Comparison of ENCODE assay signal across 32 cellular contexts in the genomic region with DNA sequence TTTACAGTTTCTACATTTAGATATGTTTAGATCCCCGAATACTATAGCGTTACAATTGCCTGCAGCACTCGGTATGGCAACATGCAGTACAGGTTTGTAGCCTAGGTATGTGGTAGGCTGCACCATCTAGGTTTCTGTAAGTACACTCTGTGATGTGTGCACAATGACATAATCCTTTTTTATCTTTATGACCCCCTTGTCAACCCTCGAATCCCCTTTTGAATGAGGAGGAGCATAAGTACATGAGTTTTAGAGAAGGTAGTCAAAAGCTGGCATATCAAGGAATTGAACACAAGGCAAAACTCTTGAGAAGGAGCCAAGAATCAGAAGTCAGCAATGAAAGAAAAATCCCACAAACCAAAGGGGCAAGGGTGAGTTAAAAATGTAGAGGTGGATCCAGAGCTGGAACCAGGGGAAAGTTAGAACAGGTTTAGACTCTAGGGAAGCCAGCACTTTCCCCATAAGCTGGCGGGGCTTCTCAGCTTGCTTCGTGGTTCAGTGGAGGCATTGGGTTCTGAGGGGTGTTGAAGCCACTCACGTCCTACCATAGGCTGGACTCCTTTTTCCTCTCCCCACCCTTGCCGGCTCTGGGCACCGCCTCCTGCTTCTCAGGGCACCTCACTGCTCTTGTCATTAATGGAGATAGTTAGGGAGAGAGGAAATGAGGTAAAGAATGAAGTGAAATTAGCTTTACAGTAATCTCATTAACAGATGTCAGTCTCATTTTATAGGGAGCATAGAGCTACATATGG. TPM values are rescaled to one million over a fixed set of nuclear protein-coding genes. Genes with fewer than 3 reads are reported as not detected.
"Had no signal": no experiment of that assay in that cellular context is flagged by ENCODE, and none has a peak within 500 bp of the region (broad histone marks: within the 10 kb centered on the region; RNA-seq: fewer than 3 reads in every experiment).

No MANE protein-coding gene starts in this region.

- H3K27me3 Mint-ChIP-seq: activated naive CD4-positive, alpha-beta T cell treated with anti-CD3 and anti-CD28 coated beads, Interleukin-2, amount 50 U/mL, for 24 hours had no signal

- H3K36me3 Mint-ChIP-seq: activated naive CD4-positive, alpha-beta T cell treated with anti-CD3 and anti-CD28 coated beads, Interleukin-2, amount 50 U/mL, for 24 hours; mesothelial cell of epicardium; naive thymus-derived CD8-positive, alpha-beta T cell; neural progenitor cell; stimulated activated naive B cell treated with anti-CD40 and anti-IgM and Interleukin-4, amounts not matched to agents 10 μg/mL and 1 μg/mL and 100 μg/mL, for 72 hours had no signal

- H3K9me3 Mint-ChIP-seq: activated CD4-positive, alpha-beta memory T cell treated with anti-CD3 and anti-CD28 coated beads, Interleukin-2, amount 10 ng/mL, durations not matched to agents 7 days and 5 days; activated CD4-positive, alpha-beta T cell treated with anti-CD3 and anti-CD28 coated beads, Interleukin-2, amount 10 ng/mL, durations not matched to agents 7 days and 5 days; activated naive CD4-positive, alpha-beta T cell treated with anti-CD3 and anti-CD28 coated beads, Interleukin-2, amount 50 U/mL, for 24 hours; activated naive CD8-positive, alpha-beta T cell treated with anti-CD3 and anti-CD28 coated beads, Interleukin-2, amount 50 U/mL, for 24 hours; activated T-helper 2 cell treated with anti-CD3 and anti-CD28 coated beads, Interferon-gamma antibody, Interleukin-2, Interleukin-4, amounts not matched to agents 10 μg/mL and 5 μg/mL and 100 μg/mL, durations not matched to agents 14 hours and 24 hours and 36 hours; mesothelial cell of epicardium; naive thymus-derived CD8-positive, alpha-beta T cell had no signal

- H3K9me3 ChIP-seq: breast epithelium, right atrium auricular region, stomach, thyroid gland, upper lobe of left lung had no signal

- H3K36me3 ChIP-seq: breast epithelium, neural progenitor cell, right atrium auricular region, stomach, thyroid gland, upper lobe of left lung had no signal

- H3K9ac ChIP-seq: neural progenitor cell had no signal

- H2AFZ ChIP-seq: neural progenitor cell had no signal

- H3K4me3 Mint-ChIP-seq: activated CD4-positive, alpha-beta memory T cell treated with anti-CD3 and anti-CD28 coated beads, Interleukin-2, amount 10 ng/mL, durations not matched to agents 7 days and 5 days; activated CD4-positive, alpha-beta T cell treated with anti-CD3 and anti-CD28 coated beads, Interleukin-2, amount 10 ng/mL, durations not matched to agents 7 days and 5 days; activated CD8-positive, alpha-beta memory T cell treated with anti-CD3 and anti-CD28 coated beads, Interleukin-2, amount 10 ng/mL, durations not matched to agents 7 days and 5 days; activated naive CD4-positive, alpha-beta T cell treated with anti-CD3 and anti-CD28 coated beads, Interleukin-2, amount 50 U/mL, for 24 hours; activated naive CD8-positive, alpha-beta T cell treated with anti-CD3 and anti-CD28 coated beads, Interleukin-2, amount 50 U/mL, for 24 hours; dendritic cell treated with granulocyte-macrophage colony-stimulating factor and Interleukin-4, amounts not matched to agents 40 ng/mL and 50 ng/mL, for 4 days; mesothelial cell of epicardium; naive thymus-derived CD8-positive, alpha-beta T cell; neural progenitor cell; stimulated activated naive B cell treated with anti-CD40 and anti-IgM and Interleukin-4, amounts not matched to agents 10 μg/mL and 1 μg/mL and 100 μg/mL, for 72 hours; T-helper 17 cell had no signal

- FAIRE-seq: endometrium, kidney had no signal

- H3K27ac ChIP-seq: breast epithelium, epithelial cell of prostate, neural progenitor cell, right atrium auricular region, stomach, thyroid gland, upper lobe of left lung had no signal

- H3K4me1 ChIP-seq: breast epithelium, right atrium auricular region, stomach, thyroid gland, upper lobe of left lung had no signal

- H3K4me2 ChIP-seq: neural progenitor cell had no signal

- H3K4me1 Mint-ChIP-seq: activated CD4-positive, alpha-beta memory T cell treated with anti-CD3 and anti-CD28 coated beads, Interleukin-2, amount 10 ng/mL, durations not matched to agents 7 days and 5 days; activated CD4-positive, alpha-beta T cell treated with anti-CD3 and anti-CD28 coated beads, Interleukin-2, amount 10 ng/mL, durations not matched to agents 7 days and 5 days; activated CD8-positive, alpha-beta memory T cell treated with anti-CD3 and anti-CD28 coated beads, Interleukin-2, amount 10 ng/mL, durations not matched to agents 7 days and 5 days; activated naive CD4-positive, alpha-beta T cell treated with anti-CD3 and anti-CD28 coated beads, Interleukin-2, amount 50 U/mL, for 24 hours; activated naive CD8-positive, alpha-beta T cell treated with anti-CD3 and anti-CD28 coated beads, Interleukin-2, amount 50 U/mL, for 24 hours; stimulated activated naive B cell treated with anti-CD40 and anti-IgM and Interleukin-4, amounts not matched to agents 10 μg/mL and 1 μg/mL and 100 μg/mL, for 72 hours had no signal

- H3K27ac Mint-ChIP-seq: activated CD4-positive, alpha-beta memory T cell treated with anti-CD3 and anti-CD28 coated beads, Interleukin-2, amount 10 ng/mL, durations not matched to agents 7 days and 5 days; activated CD4-positive, alpha-beta T cell treated with anti-CD3 and anti-CD28 coated beads, Interleukin-2, amount 10 ng/mL, durations not matched to agents 7 days and 5 days; activated CD8-positive, alpha-beta memory T cell treated with anti-CD3 and anti-CD28 coated beads, Interleukin-2, amount 10 ng/mL, durations not matched to agents 7 days and 5 days; activated naive CD4-positive, alpha-beta T cell treated with anti-CD3 and anti-CD28 coated beads, Interleukin-2, amount 50 U/mL, for 24 hours; activated naive CD8-positive, alpha-beta T cell treated with anti-CD3 and anti-CD28 coated beads, Interleukin-2, amount 50 U/mL, for 24 hours; activated T-helper 2 cell treated with anti-CD3 and anti-CD28 coated beads, Interferon-gamma antibody, Interleukin-2, Interleukin-4, amounts not matched to agents 10 μg/mL and 5 μg/mL and 100 μg/mL, durations not matched to agents 14 hours and 24 hours and 36 hours; dendritic cell treated with granulocyte-macrophage colony-stimulating factor and Interleukin-4, amounts not matched to agents 40 ng/mL and 50 ng/mL, for 4 days; mesothelial cell of epicardium; naive thymus-derived CD8-positive, alpha-beta T cell; neural progenitor cell; stimulated activated naive B cell treated with anti-CD40 and anti-IgM and Interleukin-4, amounts not matched to agents 10 μg/mL and 1 μg/mL and 100 μg/mL, for 72 hours; T-helper 17 cell had no signal

- H3K4me3 ChIP-seq: breast epithelium, neural progenitor cell, right atrium auricular region, smooth muscle cell, stomach, thyroid gland, upper lobe of left lung had no signal

- ATAC-seq: activated CD8-positive, alpha-beta memory T cell treated with anti-CD3 and anti-CD28 coated beads, Interleukin-2, amount 10 ng/mL, durations not matched to agents 7 days and 5 days; activated naive CD8-positive, alpha-beta T cell treated with anti-CD3 and anti-CD28 coated beads, Interleukin-2, amount 50 U/mL, for 24 hours; left colon; naive thymus-derived CD8-positive, alpha-beta T cell; stimulated activated naive B cell treated with anti-CD40 and anti-IgM and Interleukin-4, amounts not matched to agents 10 μg/mL and 1 μg/mL and 100 μg/mL, for 72 hours; T-helper 17 cell had no signal

- DNase-seq: activated CD4-positive, alpha-beta memory T cell treated with anti-CD3 and anti-CD28 coated beads, Interleukin-2, amount 10 ng/mL, durations not matched to agents 7 days and 5 days; activated CD4-positive, alpha-beta T cell treated with anti-CD3 and anti-CD28 coated beads for 1 hour; activated CD4-positive, alpha-beta T cell treated with anti-CD3 and anti-CD28 coated beads, Interleukin-2, amount 10 ng/mL, durations not matched to agents 7 days and 5 days; activated CD8-positive, alpha-beta memory T cell treated with anti-CD3 and anti-CD28 coated beads, Interleukin-2, amount 10 ng/mL, durations not matched to agents 7 days and 5 days; activated naive CD8-positive, alpha-beta T cell treated with anti-CD3 and anti-CD28 coated beads, Interleukin-2, amount 50 U/mL, for 24 hours; activated T-cell treated with anti-CD3 and anti-CD28 coated beads, Interleukin-2, amount 50 U/mL, for 48 hours; amygdala; central memory CD4-positive, alpha-beta T cell; glutamatergic neuron; kidney; left colon; mammary epithelial cell; naive thymus-derived CD8-positive, alpha-beta T cell; stimulated activated CD4-positive, alpha-beta T cell treated with anti-CD3 and anti-CD28 coated beads, Interleukin-1b, Interleukin-23, amount 100 ng/mL, for 48 hours; stimulated activated CD4-positive, alpha-beta T cell treated with anti-CD3 and anti-CD28 coated beads, Interleukin-4, amount 100 ng/mL, for 4 hours; stimulated activated CD8-positive, alpha-beta memory T cell treated with anti-CD3 and anti-CD28 coated beads, Interleukin-4, amount 100 ng/mL, for 48 hours; stimulated activated naive B cell treated with anti-CD40 and anti-IgM and Interleukin-4, amounts not matched to agents 10 μg/mL and 1 μg/mL and 100 μg/mL, for 72 hours; stomach; T-helper 17 cell; T1000; thyroid gland; upper lobe of left lung had no signal

- H3K27me3 ChIP-seq: breast epithelium, neural progenitor cell, right atrium auricular region, thyroid gland, upper lobe of left lung had no signal

RNA-seq across cellular contexts. Expression of a gene that starts 31.3 kb away (rescaled TPM):
- polyA plus RNA-seq: naive thymus-derived CD8-positive, alpha-beta T cell had no signal
